In genomic region chr14:102830474-102831045, GRCh38 we compare ENCODE assay signal across 1 cellular context.
TF ChIP-seq lines count a peak whose summit lies in the region.

No MANE protein-coding gene starts in this region.

TF ChIP-seq in H1, 55 proteins besides CTCF, POLR2A, EP300 and RAD21:
- TF ChIP-seq RNF2 (IDR thresholded peaks at IDR 0.05; ENCODE audit: borderline replicate concordance, low read depth, low read length, missing control alignments, poor library complexity, severe bottlenecking) = no peak
- no peak for TF ChIP-seq CHD7 (IDR thresholded peaks at IDR 0.05; ENCODE audit: insufficient replicate concordance, low read length)
- TF ChIP-seq EZH2 (IDR thresholded peaks at IDR 0.05; ENCODE audit: low read depth, low read length, severe bottlenecking) = no peak
- TF ChIP-seq TBP (IDR thresholded peaks at IDR 0.05; ENCODE audit: low read depth, low read length) = no peak
- no peak for TF ChIP-seq ASH2L (IDR thresholded peaks at IDR 0.05; ENCODE audit: low read length)
- no peak for TF ChIP-seq ATF2 (IDR thresholded peaks at IDR 0.05; ENCODE audit: low read length)
- TF ChIP-seq PHF8 (conservative IDR thresholded peaks at IDR 0.05; ENCODE audit: low read depth, low read length) = no peak
- no peak for TF ChIP-seq MAFK (IDR thresholded peaks at IDR 0.05; ENCODE audit: low read depth, low read length)
- no peak for TF ChIP-seq BACH1 (IDR thresholded peaks at IDR 0.05; ENCODE audit: low read length)
- no peak for TF ChIP-seq E2F6 (IDR thresholded peaks at IDR 0.05)
- TF ChIP-seq CHD1 (IDR thresholded peaks at IDR 0.05; ENCODE audit: low read depth, low read length) = no peak
- no peak for TF ChIP-seq SRF (IDR thresholded peaks at IDR 0.05; ENCODE audit: low read depth, low read length)
- no peak for TF ChIP-seq CTBP2 (IDR thresholded peaks at IDR 0.05; ENCODE audit: borderline replicate concordance, insufficient read depth, insufficient read length, low read length)
- no peak for TF ChIP-seq NANOG (IDR thresholded peaks at IDR 0.05; ENCODE audit: insufficient read depth, low read depth, low read length, poor library complexity, severe bottlenecking)
- TF ChIP-seq CBX5 (IDR thresholded peaks at IDR 0.05; ENCODE audit: low read depth, low read length) = no peak
